Comparison of ENCODE assay signal across 25 cellular contexts in the genomic region with DNA sequence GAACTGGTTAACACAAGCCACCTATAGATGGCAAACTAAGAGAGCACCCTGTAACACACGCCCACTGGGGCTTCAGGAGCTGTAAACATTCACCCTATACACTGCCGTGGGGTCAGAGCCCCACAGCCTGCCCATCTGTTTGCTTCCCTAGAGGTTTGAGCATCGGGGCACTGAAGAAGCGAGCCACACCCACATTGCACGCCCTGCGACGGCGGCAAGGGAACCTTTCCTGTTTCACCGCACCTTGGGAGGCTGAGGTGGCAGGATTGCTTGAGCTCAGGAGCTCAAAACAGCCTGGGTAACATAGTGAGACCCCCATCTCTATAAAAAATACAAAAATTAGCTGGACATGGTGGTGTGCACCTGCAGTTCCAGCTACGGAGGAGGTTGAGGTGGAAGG.
A peak's percentile ranks its signal among the peaks of the same experiment; 100 is the strongest.
DNase-seq lines count a peak whose midpoint lies in the region; ATAC-seq, FAIRE-seq and TF ChIP-seq lines count a peak whose summit lies in the region.
"Had no signal": no experiment of that assay in that cellular context is flagged by ENCODE, and none has a peak within 500 bp of the region (broad histone marks: within the 10 kb centered on the region; RNA-seq: fewer than 3 reads in every experiment).

No MANE protein-coding gene starts in this region.

- intact Hi-C loops in kidney (cut with DNase I), result no loop called here
- intact Hi-C loops in naive thymus-derived CD4-positive, alpha-beta T cell (cut with micrococcal nuclease), result loop anchor here (5.0 kb wide), 1 partner anchor 1223 kb away; no protein-coding TSS in a partner anchor

- no peak for ATAC-seq in stimulated activated memory B cell treated with anti-CD40 and anti-IgM and Interleukin-4, amounts not matched to agents 10 μg/mL and 1 μg/mL and 100 μg/mL, for 72 hours
- no peak for ATAC-seq in naive thymus-derived CD4-positive, alpha-beta T cell

- POLR2A ChIA-PET in naive thymus-derived CD4-positive, alpha-beta T cell (lab: Charles Lee), result no interaction called here

- CTCF ChIA-PET in naive thymus-derived CD4-positive, alpha-beta T cell (lab: Charles Lee), result no interaction called here

- no peaks in the 10 kb centered on the region for H3K36me3 ChIP-seq in BLaER1
- H3K36me3 ChIP-seq in kidney (ENCODE audit: control insufficient read depth in 1 of 2, insufficient read depth in 2 of 2, low read length in 2 of 2), result no peaks in the 10 kb centered on the region
- H3K36me3 ChIP-seq in naive thymus-derived CD4-positive, alpha-beta T cell (ENCODE audit: control insufficient read depth in 2 of 3, insufficient read depth in 3 of 3, low read length in 3 of 3), result no peaks in the 10 kb centered on the region
- H3K36me3 ChIP-seq: BLaER1 treated with 17β-estradiol and CSF1 and Interleukin-3, amounts not matched to agents 10 nM and 100 nM; HAP-1 had no signal

- TF ChIP-seq CTCF in kidney (IDR thresholded peaks at IDR 0.05; ENCODE audit: borderline replicate concordance, extremely low read depth, insufficient read depth), result no peak

- H3K9ac ChIP-seq in BLaER1, result no peak overlapping the region
- H3K9ac ChIP-seq in kidney (ENCODE audit: low read length in 2 of 2), result no peak overlapping the region
- H3K9ac ChIP-seq: BLaER1 treated with 17β-estradiol and CSF1 and Interleukin-3, amounts not matched to agents 10 nM and 100 nM had no signal

- peaks cover 7% of the 10 kb centered on the region for H3K4me1 Mint-ChIP-seq in stimulated activated memory B cell treated with anti-CD40 and anti-IgM and Interleukin-4, amounts not matched to agents 10 μg/mL and 1 μg/mL and 100 μg/mL, for 72 hours
- H3K4me1 Mint-ChIP-seq in naive thymus-derived CD4-positive, alpha-beta T cell, result peaks cover 0 to 8% (median 7%) of the 10 kb centered on the region in 7 donors

- DNase-seq in NCI-H524 (lab: John Stamatoyannopoulos, UW) (peak; percentile 73 to 85), NCI-H524 treated with DMSO at 0.1 percent for 48 hours (lab: John Stamatoyannopoulos, UW) (no peak), NCI-H69 (lab: John Stamatoyannopoulos, UW) (peak; percentile 63), kidney (peak; percentile 49)
- no peak for DNase-seq in naive thymus-derived CD4-positive, alpha-beta T cell
- DNase-seq: Calu3; CD4-positive, alpha-beta T cell; CD8-positive, alpha-beta memory T cell; COR-L47; DMS53; DMS79 treated with DMSO at 0.1 percent for 48 hours; GF-D8; GOT3; HFFc6 had no signal

- peaks cover 45% of the 10 kb centered on the region for H4K20me1 ChIP-seq in BLaER1

- no peaks in the 10 kb centered on the region for H3K9me3 Mint-ChIP-seq in stimulated activated memory B cell treated with anti-CD40 and anti-IgM and Interleukin-4, amounts not matched to agents 10 μg/mL and 1 μg/mL and 100 μg/mL, for 72 hours
- peaks cover 0 to 4% (median 0%) of the 10 kb centered on the region in 11 donors for H3K9me3 Mint-ChIP-seq in naive thymus-derived CD4-positive, alpha-beta T cell
- H3K9me3 Mint-ChIP-seq: CD4-positive, alpha-beta T cell had no signal

- H3K4me3 Mint-ChIP-seq in stimulated activated memory B cell treated with anti-CD40 and anti-IgM and Interleukin-4, amounts not matched to agents 10 μg/mL and 1 μg/mL and 100 μg/mL, for 72 hours, result no peak overlapping the region
- no peak overlapping the region for H3K4me3 Mint-ChIP-seq in naive thymus-derived CD4-positive, alpha-beta T cell
- H3K4me3 Mint-ChIP-seq: B cell; CD14-positive monocyte; CD4-positive, alpha-beta T cell; CD8-positive, alpha-beta memory T cell; HFFc6 had no signal

- H3K4me1 ChIP-seq in BLaER1 (peaks cover 6% of the 10 kb centered on the region; the same call in 1 of the 2 replicates), kidney (ENCODE audit: control insufficient read depth in 1 of 2, insufficient read depth in 1 of 2, low read depth in 1 of 2, low read length in 2 of 2) (peaks cover 0 to 2% of the 10 kb centered on the region in 2 donors)
- H3K4me1 ChIP-seq in naive thymus-derived CD4-positive, alpha-beta T cell (ENCODE audit: control insufficient read depth in 2 of 2, insufficient read depth in 2 of 2, low read length in 2 of 2), result peaks cover 0 to 3% of the 10 kb centered on the region in 2 donors
- H3K4me1 ChIP-seq: HAP-1 had no signal

- H3K9me3 ChIP-seq in BLaER1, result 0 out of 2 replicates have a peak, but pooled peaks cover 3% of the 10 kb centered on the region
- no peaks in the 10 kb centered on the region for H3K9me3 ChIP-seq in kidney (ENCODE audit: control insufficient read depth in 1 of 2, low read length in 2 of 2)
- H3K9me3 ChIP-seq in naive thymus-derived CD4-positive, alpha-beta T cell (ENCODE audit: control insufficient read depth in 2 of 3, low read length in 3 of 3), result no peaks in the 10 kb centered on the region
- H3K9me3 ChIP-seq: HAP-1 had no signal

- FAIRE-seq in kidney (lab: Jason Lieb, UNC), result no peak
- FAIRE-seq: A204.1, GM12891, GM18507, H54 had no signal

- H3K27ac Mint-ChIP-seq in stimulated activated memory B cell treated with anti-CD40 and anti-IgM and Interleukin-4, amounts not matched to agents 10 μg/mL and 1 μg/mL and 100 μg/mL, for 72 hours, result no peak overlapping the region
- H3K27ac Mint-ChIP-seq in naive thymus-derived CD4-positive, alpha-beta T cell, result no peak overlapping the region
- H3K27ac Mint-ChIP-seq: B cell; CD14-positive monocyte; CD4-positive, alpha-beta T cell; CD8-positive, alpha-beta memory T cell; HFFc6 had no signal

- H3K4me3 ChIP-seq in BLaER1 (no peak overlapping the region), kidney (ENCODE audit: low read length in 2 of 2) (no peak overlapping the region)
- no peak overlapping the region for H3K4me3 ChIP-seq in naive thymus-derived CD4-positive, alpha-beta T cell (ENCODE audit: low read length)
- H3K4me3 ChIP-seq: BLaER1 treated with 17β-estradiol and CSF1 and Interleukin-3, amounts not matched to agents 10 nM and 100 nM; HAP-1 had no signal

- H3K27ac ChIP-seq in BLaER1 (no peak overlapping the region), kidney (ENCODE audit: low read depth in 2 of 2, low read length in 2 of 2) (no peak overlapping the region)
- H3K27ac ChIP-seq in naive thymus-derived CD4-positive, alpha-beta T cell (ENCODE audit: low read depth, low read length), result no peak overlapping the region
- H3K27ac ChIP-seq: 22Rv1; BLaER1 treated with 17β-estradiol and CSF1 and Interleukin-3, amounts not matched to agents 10 nM and 100 nM had no signal

- peaks cover 29% of the 10 kb centered on the region for H3K27me3 ChIP-seq in BLaER1
- peaks cover 0 to 3% of the 10 kb centered on the region in 2 donors for H3K27me3 ChIP-seq in naive thymus-derived CD4-positive, alpha-beta T cell (ENCODE audit: control insufficient read depth in 2 of 2, insufficient read depth in 2 of 2, low read length in 2 of 2)

- H3K4me2 ChIP-seq in BLaER1, result 0 out of 2 replicates have a peak overlapping the region, but pooled peaks have one; percentile 12

- no peaks in the 10 kb centered on the region for H3K36me3 Mint-ChIP-seq in stimulated activated memory B cell treated with anti-CD40 and anti-IgM and Interleukin-4, amounts not matched to agents 10 μg/mL and 1 μg/mL and 100 μg/mL, for 72 hours
- H3K36me3 Mint-ChIP-seq in naive thymus-derived CD4-positive, alpha-beta T cell, result peaks cover 0 to 3% (median 0%) of the 10 kb centered on the region in 5 donors
- H3K36me3 Mint-ChIP-seq: CD14-positive monocyte; CD8-positive, alpha-beta memory T cell had no signal

- peaks cover 59% of the 10 kb centered on the region for H3K27me3 Mint-ChIP-seq in stimulated activated memory B cell treated with anti-CD40 and anti-IgM and Interleukin-4, amounts not matched to agents 10 μg/mL and 1 μg/mL and 100 μg/mL, for 72 hours
- H3K27me3 Mint-ChIP-seq in naive thymus-derived CD4-positive, alpha-beta T cell, result peaks cover 11 to 31% (median 28%) of the 10 kb centered on the region in 5 donors

Comparison
In these comparisons a context has a peak if more than half of its experiments do, and no peak if none do; other contexts are left out.
1. DNase-seq: peak in NCI-H524 (2 of 2), NCI-H69 (single experiment) and kidney (single experiment); none in NCI-H524 treated with DMSO at 0.1 percent for 48 hours (single experiment) and naive thymus-derived CD4-positive, alpha-beta T cell (0 of 9).